In genomic region chr16:55495616-55496289, GRCh38 we compare ENCODE assay signal across 11 cellular contexts. TPM values are rescaled to one million over a fixed set of nuclear protein-coding genes. Genes with fewer than 3 reads are reported as not detected.
A peak's percentile ranks its signal among the peaks of the same experiment; 100 is the strongest.
DNase-seq lines count a peak whose midpoint lies in the region; TF ChIP-seq lines count a peak whose summit lies in the region.
"Had no signal": no experiment of that assay in that cellular context is flagged by ENCODE, and none has a peak within 500 bp of the region (broad histone marks: within the 10 kb centered on the region; RNA-seq: fewer than 3 reads in every experiment).

No MANE protein-coding gene starts in this region.

- intact Hi-C loops in ovary (cut with DNase I) = no loop called here
- intact Hi-C loops in cardiac septum (cut with DNase I) = loop anchor here (5.0 to 10.0 kb wide), 2 partner anchors 47 to 209 kb away; no protein-coding TSS in a partner anchor

- H3K27me3 ChIP-seq in endodermal cell (ENCODE audit: control insufficient read depth, insufficient read depth, low read length, poor library complexity, severe bottlenecking) (no peaks in the 10 kb centered on the region), ovary (no peaks in the 10 kb centered on the region)

- H3K4me1 Mint-ChIP-seq in endodermal cell = peaks cover 1% of the 10 kb centered on the region

- TF ChIP-seq CTCF in endodermal cell (conservative IDR thresholded peaks at IDR 0.05) (no peak), ovary (IDR thresholded peaks at IDR 0.05) (no peak)

- no peaks in the 10 kb centered on the region for H3K27me3 Mint-ChIP-seq in endodermal cell (ENCODE audit: insufficient read depth)

- DNase-seq in DMS 273 (lab: John Stamatoyannopoulos, UW; ENCODE audit: unreplicated experiment) = peak; percentile 92
- peak; percentile 87 for DNase-seq in NCI-H1105 (lab: John Stamatoyannopoulos, UW)
- DNase-seq in endodermal cell = peak; percentile 33
- peak; percentile 87 for DNase-seq in non-pigmented ciliary epithelial cell (ENCODE audit: low read depth)
- no peak for DNase-seq in ovary
- no peak for DNase-seq in activated CD4-positive, alpha-beta T cell treated with anti-CD3 and anti-CD28 coated beads, Interleukin-2, amount 50 U/mL, for 1 hour
- DNase-seq in 8988T = no peak
- DNase-seq in cardiac septum (ENCODE audit: low spot score) = no peak
- DNase-seq: activated CD8-positive, alpha-beta T cell treated with anti-CD3 and anti-CD28 coated beads for 36 hours; NCI-H510A; T-helper 1 cell had no signal

- no peak overlapping the region for H3K4me3 Mint-ChIP-seq in endodermal cell
- H3K4me3 Mint-ChIP-seq: activated CD8-positive, alpha-beta T cell treated with anti-CD3 and anti-CD28 coated beads for 36 hours had no signal

- H3K36me3 Mint-ChIP-seq in endodermal cell (ENCODE audit: low read depth) = peaks cover 13% of the 10 kb centered on the region

- no peaks in the 10 kb centered on the region for H3K9me3 Mint-ChIP-seq in endodermal cell
- H3K9me3 Mint-ChIP-seq: activated CD8-positive, alpha-beta T cell treated with anti-CD3 and anti-CD28 coated beads for 36 hours had no signal

- H3K9ac ChIP-seq in endodermal cell (ENCODE audit: extremely low read depth, low read length, poor library complexity, severe bottlenecking) = no peak overlapping the region

- 91 to 98% methylated on average over 7 of the region's 7 CpGs for WGBS in endodermal cell (ENCODE audit: insufficient coverage in 1 of 2, insufficient read length in 1 of 2), 2 experiments
- WGBS in ovary, 3 donors = 79 to 91% (median 81%) methylated on average over 7 of the region's 7 CpGs

- H3K36me3 ChIP-seq in endodermal cell (ENCODE audit: control insufficient read depth, insufficient read depth, low read length) = no peaks in the 10 kb centered on the region
- no peaks in the 10 kb centered on the region for H3K36me3 ChIP-seq in ovary

- H3K4me3 ChIP-seq in endodermal cell (ENCODE audit: low read length) (no peak overlapping the region), ovary (no peak overlapping the region)

- no peaks in the 10 kb centered on the region for H3K9me3 ChIP-seq in endodermal cell (ENCODE audit: control insufficient read depth, low read length)
- H3K9me3 ChIP-seq in ovary = no peaks in the 10 kb centered on the region

- H3K27ac ChIP-seq in endodermal cell (ENCODE audit: low read depth, low read length) (no peak overlapping the region), ovary (no peak overlapping the region)

- TF ChIP-seq POLR2A in ovary (IDR thresholded peaks at IDR 0.05) = no peak

- no peaks in the 10 kb centered on the region for H3K4me1 ChIP-seq in endodermal cell (ENCODE audit: control insufficient read depth, insufficient read depth, low read length)
- H3K4me1 ChIP-seq in ovary (ENCODE audit: insufficient read depth) = no peaks in the 10 kb centered on the region

- TF ChIP-seq EP300 in ovary (IDR thresholded peaks at IDR 0.05) = no peak

- H3K27ac Mint-ChIP-seq in endodermal cell = no peak overlapping the region
- H3K27ac Mint-ChIP-seq: activated CD8-positive, alpha-beta T cell treated with anti-CD3 and anti-CD28 coated beads for 36 hours had no signal

RNA-seq across cellular contexts. Expression of gene LPCAT2, which starts 13.1 kb away (rescaled TPM):
- total RNA-seq in endodermal cell = 1 to 10 TPM; 6.4 to 6.8 TPM
- 12.6 TPM for polyA plus RNA-seq in endodermal cell (2013, experiment 1 of 2)
- polyA plus RNA-seq in endodermal cell (2013, experiment 2 of 2) = 14.1 TPM
- 10 to 100 TPM; 19.1 to 39.7 (median 28.0) TPM for total RNA-seq in ovary
- polyA plus RNA-seq in ovary = 10 to 100 TPM; 12.2 to 15.3 TPM
- total RNA-seq in cardiac septum = 8.5 TPM

RNA-seq across cellular contexts. Expression of gene MMP2, which starts 16.8 kb away (rescaled TPM):
- total RNA-seq in endodermal cell = 10 to 100 TPM; 65.0 to 80.4 TPM
- 167 TPM for polyA plus RNA-seq in endodermal cell (2013, experiment 1 of 2)
- polyA plus RNA-seq in endodermal cell (2013, experiment 2 of 2) = 179 TPM
- total RNA-seq in ovary = 100 to 1,000 TPM; 102 to 629 (median 300) TPM
- 100 to 1,000 TPM; 191 to 483 TPM for polyA plus RNA-seq in ovary
- 83.8 TPM for total RNA-seq in cardiac septum
- total RNA-seq: activated CD8-positive, alpha-beta T cell treated with anti-CD3 and anti-CD28 coated beads for 36 hours had no signal

Comparison
In these comparisons a context has a peak if more than half of its experiments do, and no peak if none do; other contexts are left out.
1. DNase-seq: peak in DMS 273 (single experiment), NCI-H1105 (single experiment), endodermal cell (single experiment) and non-pigmented ciliary epithelial cell (single experiment); none in ovary (0 of 5), activated CD4-positive, alpha-beta T cell treated with anti-CD3 and anti-CD28 coated beads, Interleukin-2, amount 50 U/mL, for 1 hour (single experiment), 8988T (single experiment) and cardiac septum (single experiment).